ENCODE assay signal across 8 cellular contexts in genomic region chr1:156214024-156214748, GRCh38. TPM values are rescaled to one million over a fixed set of nuclear protein-coding genes. Genes with fewer than 3 reads are reported as not detected.
DNase-seq lines count a peak whose midpoint lies in the region; ATAC-seq, FAIRE-seq and TF ChIP-seq lines count a peak whose summit lies in the region.

No MANE protein-coding gene starts in this region.

- H3K4me1 Mint-ChIP-seq in CD4-positive, alpha-beta T cell (ENCODE audit: low read depth): peaks cover 42% of the 10 kb centered on the region

- FAIRE-seq in GM12891 (lab: Jason Lieb, UNC): no peak

- H3K27me3 ChIP-seq in CD4-positive, alpha-beta T cell (ENCODE audit: control insufficient read depth, insufficient read depth, low read length): no peaks in the 10 kb centered on the region
- no peaks in the 10 kb centered on the region for H3K27me3 ChIP-seq in mucosa of stomach (ENCODE audit: control insufficient read depth, insufficient read depth, low read length)

- in situ Hi-C loops in astrocyte of the spinal cord (cut with HindIII; ENCODE audit: low sequenced_read_pairs): no loop called here

- peak overlapping the region; percentile 99 for H3K27ac Mint-ChIP-seq in CD4-positive, alpha-beta T cell

- no peaks in the 10 kb centered on the region for H3K9me3 Mint-ChIP-seq in CD4-positive, alpha-beta T cell

- H3K9me3 ChIP-seq in CD4-positive, alpha-beta T cell (ENCODE audit: control insufficient read depth, low read length): no peaks in the 10 kb centered on the region
- no peaks in the 10 kb centered on the region for H3K9me3 ChIP-seq in mucosa of stomach (ENCODE audit: control insufficient read depth, low read length)

- H3K4me3 Mint-ChIP-seq in CD4-positive, alpha-beta T cell: peak overlapping the region; percentile 86

- no peak for TF ChIP-seq POLR2A in GM12891 (IDR thresholded peaks at IDR 0.05; ENCODE audit: low read depth, low read length)

- peak overlapping the region; percentile 86 for H3K9ac ChIP-seq in mucosa of stomach (ENCODE audit: low read length)

- no peak overlapping the region for H3K27ac ChIP-seq in CD4-positive, alpha-beta T cell (ENCODE audit: low read depth, low read length)

- CTCF ChIA-PET in CD4-positive, alpha-beta T cell (lab: Charles Lee): interaction anchor here (1.1 to 4.5 kb wide), 3 partner anchors 10 to 117 kb away, joined by 4 to 45 read pairs (median 6); no protein-coding TSS in a partner anchor

- TF ChIP-seq CTCF in CD4-positive, alpha-beta T cell (IDR thresholded peaks at IDR 0.05): no peak
- TF ChIP-seq CTCF in astrocyte of the spinal cord (IDR thresholded peaks at IDR 0.05; ENCODE audit: low read depth, low read length): no peak

- no peaks in the 10 kb centered on the region for H3K27me3 Mint-ChIP-seq in CD4-positive, alpha-beta T cell

- no peak for DNase-seq in CD4-positive, alpha-beta T cell
- DNase-seq in LHCN-M2 (ENCODE audit: low read depth) (peak; percentile 21), astrocyte of the spinal cord (ENCODE audit: low read depth, low spot score) (peak; percentile 15), GM12891 (ENCODE audit: insufficient read length, low spot score) (no peak), NCI-H1436 (lab: John Stamatoyannopoulos, UW) (no peak), NCI-H524 treated with DMSO at 0.1 percent for 48 hours (lab: John Stamatoyannopoulos, UW) (no peak)

- H3K36me3 Mint-ChIP-seq in CD4-positive, alpha-beta T cell (ENCODE audit: low read depth): peaks cover 70% of the 10 kb centered on the region

- POLR2A ChIA-PET in CD4-positive, alpha-beta T cell (lab: Charles Lee): interaction anchor here (1.3 to 2.8 kb wide), 6 partner anchors 10 to 118 kb away, joined by 4 to 46 read pairs (median 9); partner anchors contain the start of genes SEMA4A, SLC25A44 and SMG5

- H3K4me3 ChIP-seq in astrocyte of the spinal cord (ENCODE audit: low read depth, low read length): peak overlapping the region; percentile 95
- H3K4me3 ChIP-seq in mucosa of stomach (ENCODE audit: low read length): no peak overlapping the region

- ATAC-seq in CD4-positive, alpha-beta T cell (ENCODE audit: poor library complexity): no peak
- no peak for ATAC-seq in HG02870 (IDR thresholded peaks at IDR 0.05; ENCODE audit: unreplicated experiment)

- H3K4me1 ChIP-seq in mucosa of stomach (ENCODE audit: control insufficient read depth, insufficient read depth, low read length): peaks cover 18% of the 10 kb centered on the region

- no peaks in the 10 kb centered on the region for H3K36me3 ChIP-seq in mucosa of stomach (ENCODE audit: control insufficient read depth, insufficient read depth, low read length)

- intact Hi-C loops in CD4-positive, alpha-beta T cell (cut with DNase I, micrococcal nuclease): loop anchor here in 1 of 2 experiments (5.0 to 10.0 kb wide), 2 partner anchors 123 to 531 kb away; partner anchors contain the start of genes CCT3, MRPL24 and TSACC

TF ChIP-seq in GM12891, 5 proteins besides CTCF, POLR2A, EP300 and RAD21:
- TF ChIP-seq POLR2AphosphoS5 (IDR thresholded peaks at IDR 0.05; ENCODE audit: low read depth, low read length) (no peak), SPI1 (IDR thresholded peaks at IDR 0.05; ENCODE audit: low read depth, low read length) (no peak), TAF1 (IDR thresholded peaks at IDR 0.05; ENCODE audit: low read depth, low read length) (no peak), PAX5 (IDR thresholded peaks at IDR 0.05; ENCODE audit: insufficient read depth, low read length, severe bottlenecking) (no peak), POU2F2 (IDR thresholded peaks at IDR 0.05; ENCODE audit: low read depth, low read length) (no peak)

RNA-seq across cellular contexts. Expression of gene PMF1, which starts 1.4 kb away (rescaled TPM):
- 10 to 100 TPM; 58.0 to 61.2 TPM for total RNA-seq in CD4-positive, alpha-beta T cell
- total RNA-seq in LHCN-M2 (2014; rRNA removed): 67.2 and 70.1 TPM in 2 replicates
- 48.3 TPM for polyA plus RNA-seq in LHCN-M2 (2012)
- polyA plus RNA-seq in GM12891 (2012; ENCODE audit: low read depth, missing spikeins): 49.7 TPM

RNA-seq across cellular contexts. Expression of gene SLC25A44, which starts 20.3 kb away (rescaled TPM):
- total RNA-seq in CD4-positive, alpha-beta T cell: 10 to 100 TPM; 11.6 to 13.0 TPM
- total RNA-seq in LHCN-M2 (2014; rRNA removed): 11.2 and 15.6 TPM in 2 replicates
- 14.4 TPM for polyA plus RNA-seq in LHCN-M2 (2012)
- 14.1 TPM for polyA plus RNA-seq in GM12891 (2012; ENCODE audit: low read depth, missing spikeins)

RNA-seq across cellular contexts. Expression of gene BGLAP, which starts 27.8 kb away (rescaled TPM):
- 1 to 10 TPM; 1.9 to 2.6 TPM for total RNA-seq in CD4-positive, alpha-beta T cell
- 2.0 and 4.3 TPM in 2 replicates for total RNA-seq in LHCN-M2 (2014; rRNA removed)
- 2.2 TPM for polyA plus RNA-seq in LHCN-M2 (2012)
- polyA plus RNA-seq in GM12891 (2012; ENCODE audit: low read depth, missing spikeins): 0.39 TPM

RNA-seq across cellular contexts. Expression of gene PAQR6, which starts 33.7 kb away (rescaled TPM):
- 1 to 10 TPM; 3.4 to 3.6 TPM for total RNA-seq in CD4-positive, alpha-beta T cell
- 0.83 and 1.8 TPM in 2 replicates for total RNA-seq in LHCN-M2 (2014; rRNA removed)
- polyA plus RNA-seq in LHCN-M2 (2012): 0.77 TPM
- 3.2 TPM for polyA plus RNA-seq in GM12891 (2012; ENCODE audit: low read depth, missing spikeins)

Comparison
In these comparisons a context has a peak if more than half of its experiments do, and no peak if none do; other contexts are left out.
1. DNase-seq: peak in LHCN-M2 (single experiment) and astrocyte of the spinal cord (single experiment); none in CD4-positive, alpha-beta T cell (0 of 10), GM12891 (single experiment), NCI-H1436 (single experiment) and NCI-H524 treated with DMSO at 0.1 percent for 48 hours (single experiment).